ENCODE assay signal across 2 cellular contexts in the genomic region with DNA sequence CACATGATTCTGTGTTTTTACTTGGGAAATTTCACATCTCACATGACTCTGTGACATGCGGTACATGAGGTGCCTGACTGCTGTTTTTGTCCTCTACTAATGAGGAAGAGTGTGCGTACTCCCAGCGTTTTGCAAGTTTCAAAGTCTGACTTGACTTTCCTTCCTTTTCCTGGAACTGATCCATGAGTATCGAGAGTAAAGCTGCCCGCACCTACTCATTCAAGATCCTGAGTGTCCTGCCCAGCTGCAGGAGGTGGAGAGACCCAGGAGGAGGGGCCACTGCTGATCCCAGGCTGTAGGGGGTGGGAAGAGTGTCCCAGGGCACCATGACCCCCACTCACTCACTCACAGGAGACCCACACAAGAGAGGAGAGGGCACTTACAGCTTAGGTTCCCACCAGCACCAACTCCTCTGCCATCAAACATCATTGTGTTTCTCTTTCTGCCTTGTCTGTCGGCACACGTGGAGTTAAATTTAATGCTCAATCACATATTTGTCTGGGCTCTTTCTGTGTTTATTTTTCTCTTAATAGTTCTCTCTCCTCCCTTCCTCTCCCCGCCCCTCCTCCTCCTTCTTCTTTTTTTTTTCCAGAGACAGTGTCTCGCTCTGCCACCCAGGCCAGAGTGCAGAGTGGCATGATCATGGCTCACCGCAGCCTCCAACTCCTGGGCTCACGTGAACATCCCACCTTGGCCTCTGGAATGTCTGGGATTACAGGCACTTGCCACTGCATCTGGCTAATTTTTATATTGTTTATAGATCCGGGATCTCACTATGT.
A peak's percentile ranks its signal among the peaks of the same experiment; 100 is the strongest.
TF ChIP-seq lines count a peak whose summit lies in the region.

No MANE protein-coding gene starts in this region.

TF ChIP-seq in liver, 16 proteins besides CTCF, POLR2A, EP300 and RAD21:
- TF ChIP-seq RXRA (IDR thresholded peaks at IDR 0.05): no peak
- TF ChIP-seq, protein P1, sequence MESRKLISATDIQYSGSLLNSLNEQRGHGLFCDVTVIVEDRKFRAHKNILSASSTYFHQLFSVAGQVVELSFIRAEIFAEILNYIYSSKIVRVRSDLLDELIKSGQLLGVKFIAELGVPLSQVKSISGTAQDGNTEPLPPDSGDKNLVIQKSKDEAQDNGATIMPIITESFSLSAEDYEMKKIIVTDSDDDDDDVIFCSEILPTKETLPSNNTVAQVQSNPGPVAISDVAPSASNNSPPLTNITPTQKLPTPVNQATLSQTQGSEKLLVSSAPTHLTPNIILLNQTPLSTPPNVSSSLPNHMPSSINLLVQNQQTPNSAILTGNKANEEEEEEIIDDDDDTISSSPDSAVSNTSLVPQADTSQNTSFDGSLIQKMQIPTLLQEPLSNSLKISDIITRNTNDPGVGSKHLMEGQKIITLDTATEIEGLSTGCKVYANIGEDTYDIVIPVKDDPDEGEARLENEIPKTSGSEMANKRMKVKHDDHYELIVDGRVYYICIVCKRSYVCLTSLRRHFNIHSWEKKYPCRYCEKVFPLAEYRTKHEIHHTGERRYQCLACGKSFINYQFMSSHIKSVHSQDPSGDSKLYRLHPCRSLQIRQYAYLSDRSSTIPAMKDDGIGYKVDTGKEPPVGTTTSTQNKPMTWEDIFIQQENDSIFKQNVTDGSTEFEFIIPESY (IDR thresholded peaks at IDR 0.05): no peak
- no peak for TF ChIP-seq FOXA2 (IDR thresholded peaks at IDR 0.05)
- peak; percentile 40 to 53 for TF ChIP-seq HNF4A (conservative IDR thresholded peaks at IDR 0.05)
- TF ChIP-seq, protein P2, sequence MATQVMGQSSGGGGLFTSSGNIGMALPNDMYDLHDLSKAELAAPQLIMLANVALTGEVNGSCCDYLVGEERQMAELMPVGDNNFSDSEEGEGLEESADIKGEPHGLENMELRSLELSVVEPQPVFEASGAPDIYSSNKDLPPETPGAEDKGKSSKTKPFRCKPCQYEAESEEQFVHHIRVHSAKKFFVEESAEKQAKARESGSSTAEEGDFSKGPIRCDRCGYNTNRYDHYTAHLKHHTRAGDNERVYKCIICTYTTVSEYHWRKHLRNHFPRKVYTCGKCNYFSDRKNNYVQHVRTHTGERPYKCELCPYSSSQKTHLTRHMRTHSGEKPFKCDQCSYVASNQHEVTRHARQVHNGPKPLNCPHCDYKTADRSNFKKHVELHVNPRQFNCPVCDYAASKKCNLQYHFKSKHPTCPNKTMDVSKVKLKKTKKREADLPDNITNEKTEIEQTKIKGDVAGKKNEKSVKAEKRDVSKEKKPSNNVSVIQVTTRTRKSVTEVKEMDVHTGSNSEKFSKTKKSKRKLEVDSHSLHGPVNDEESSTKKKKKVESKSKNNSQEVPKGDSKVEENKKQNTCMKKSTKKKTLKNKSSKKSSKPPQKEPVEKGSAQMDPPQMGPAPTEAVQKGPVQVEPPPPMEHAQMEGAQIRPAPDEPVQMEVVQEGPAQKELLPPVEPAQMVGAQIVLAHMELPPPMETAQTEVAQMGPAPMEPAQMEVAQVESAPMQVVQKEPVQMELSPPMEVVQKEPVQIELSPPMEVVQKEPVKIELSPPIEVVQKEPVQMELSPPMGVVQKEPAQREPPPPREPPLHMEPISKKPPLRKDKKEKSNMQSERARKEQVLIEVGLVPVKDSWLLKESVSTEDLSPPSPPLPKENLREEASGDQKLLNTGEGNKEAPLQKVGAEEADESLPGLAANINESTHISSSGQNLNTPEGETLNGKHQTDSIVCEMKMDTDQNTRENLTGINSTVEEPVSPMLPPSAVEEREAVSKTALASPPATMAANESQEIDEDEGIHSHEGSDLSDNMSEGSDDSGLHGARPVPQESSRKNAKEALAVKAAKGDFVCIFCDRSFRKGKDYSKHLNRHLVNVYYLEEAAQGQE (IDR thresholded peaks at IDR 0.05): no peak
- no peak for TF ChIP-seq EGR1 (IDR thresholded peaks at IDR 0.05; ENCODE audit: low read depth in 2 of 2)
- TF ChIP-seq TAF1 (conservative IDR thresholded peaks at IDR 0.05): no peak
- TF ChIP-seq GABPA (IDR thresholded peaks at IDR 0.05 in 1 of 2, conservative IDR thresholded peaks at IDR 0.05 in 1 of 2): no peak
- no peak for TF ChIP-seq YY1 (IDR thresholded peaks at IDR 0.05)
- TF ChIP-seq, protein P3, sequence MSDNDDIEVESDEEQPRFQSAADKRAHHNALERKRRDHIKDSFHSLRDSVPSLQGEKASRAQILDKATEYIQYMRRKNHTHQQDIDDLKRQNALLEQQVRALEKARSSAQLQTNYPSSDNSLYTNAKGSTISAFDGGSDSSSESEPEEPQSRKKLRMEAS (IDR thresholded peaks at IDR 0.05): peak; percentile 40
- TF ChIP-seq, protein P4, sequence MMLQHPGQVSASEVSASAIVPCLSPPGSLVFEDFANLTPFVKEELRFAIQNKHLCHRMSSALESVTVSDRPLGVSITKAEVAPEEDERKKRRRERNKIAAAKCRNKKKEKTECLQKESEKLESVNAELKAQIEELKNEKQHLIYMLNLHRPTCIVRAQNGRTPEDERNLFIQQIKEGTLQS (IDR thresholded peaks at IDR 0.05): no peak
- TF ChIP-seq JUND (IDR thresholded peaks at IDR 0.05): no peak
- TF ChIP-seq HNF4G (IDR thresholded peaks at IDR 0.05): no peak
- TF ChIP-seq NR2F2 (IDR thresholded peaks at IDR 0.05): no peak
- TF ChIP-seq SP1 (IDR thresholded peaks at IDR 0.05): peak; percentile 12
- no peak for TF ChIP-seq FOXA1 (IDR thresholded peaks at IDR 0.05)

TF ChIP-seq in HepG2, 621 proteins besides CTCF, POLR2A, EP300 and RAD21:
- TF ChIP-seq SAP130 (CRISPR knock-in tag; IDR thresholded peaks at IDR 0.05; ENCODE audit: low read depth): no peak
- TF ChIP-seq SP2 (CRISPR knock-in tag; IDR thresholded peaks at IDR 0.05): no peak
- TF ChIP-seq KDM6A (CRISPR knock-in tag; IDR thresholded peaks at IDR 0.05; ENCODE audit: low read depth): no peak
- TF ChIP-seq ARNT2 (CRISPR knock-in tag; IDR thresholded peaks at IDR 0.05; ENCODE audit: low read depth): no peak
- TF ChIP-seq, protein P5, sequence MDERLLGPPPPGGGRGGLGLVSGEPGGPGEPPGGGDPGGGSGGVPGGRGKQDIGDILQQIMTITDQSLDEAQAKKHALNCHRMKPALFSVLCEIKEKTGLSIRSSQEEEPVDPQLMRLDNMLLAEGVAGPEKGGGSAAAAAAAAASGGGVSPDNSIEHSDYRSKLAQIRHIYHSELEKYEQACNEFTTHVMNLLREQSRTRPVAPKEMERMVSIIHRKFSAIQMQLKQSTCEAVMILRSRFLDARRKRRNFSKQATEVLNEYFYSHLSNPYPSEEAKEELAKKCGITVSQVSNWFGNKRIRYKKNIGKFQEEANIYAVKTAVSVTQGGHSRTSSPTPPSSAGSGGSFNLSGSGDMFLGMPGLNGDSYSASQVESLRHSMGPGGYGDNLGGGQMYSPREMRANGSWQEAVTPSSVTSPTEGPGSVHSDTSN (CRISPR knock-in tag; IDR thresholded peaks at IDR 0.05): no peak
- no peak for TF ChIP-seq ZZZ3 (CRISPR knock-in tag; IDR thresholded peaks at IDR 0.05; ENCODE audit: borderline replicate concordance)
- TF ChIP-seq, protein P6, sequence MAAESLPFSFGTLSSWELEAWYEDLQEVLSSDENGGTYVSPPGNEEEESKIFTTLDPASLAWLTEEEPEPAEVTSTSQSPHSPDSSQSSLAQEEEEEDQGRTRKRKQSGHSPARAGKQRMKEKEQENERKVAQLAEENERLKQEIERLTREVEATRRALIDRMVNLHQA (CRISPR knock-in tag; IDR thresholded peaks at IDR 0.05): no peak
- TF ChIP-seq, protein P7, sequence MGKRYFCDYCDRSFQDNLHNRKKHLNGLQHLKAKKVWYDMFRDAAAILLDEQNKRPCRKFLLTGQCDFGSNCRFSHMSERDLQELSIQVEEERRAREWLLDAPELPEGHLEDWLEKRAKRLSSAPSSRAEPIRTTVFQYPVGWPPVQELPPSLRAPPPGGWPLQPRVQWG (CRISPR knock-in tag; IDR thresholded peaks at IDR 0.05; ENCODE audit: borderline replicate concordance, low read depth): no peak
- TF ChIP-seq, protein P8, sequence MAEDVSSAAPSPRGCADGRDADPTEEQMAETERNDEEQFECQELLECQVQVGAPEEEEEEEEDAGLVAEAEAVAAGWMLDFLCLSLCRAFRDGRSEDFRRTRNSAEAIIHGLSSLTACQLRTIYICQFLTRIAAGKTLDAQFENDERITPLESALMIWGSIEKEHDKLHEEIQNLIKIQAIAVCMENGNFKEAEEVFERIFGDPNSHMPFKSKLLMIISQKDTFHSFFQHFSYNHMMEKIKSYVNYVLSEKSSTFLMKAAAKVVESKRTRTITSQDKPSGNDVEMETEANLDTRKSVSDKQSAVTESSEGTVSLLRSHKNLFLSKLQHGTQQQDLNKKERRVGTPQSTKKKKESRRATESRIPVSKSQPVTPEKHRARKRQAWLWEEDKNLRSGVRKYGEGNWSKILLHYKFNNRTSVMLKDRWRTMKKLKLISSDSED (CRISPR knock-in tag; IDR thresholded peaks at IDR 0.05): no peak
